In genomic region chr20:45947110-45947866, GRCh38 we compare ENCODE assay signal across 19 cellular contexts. TPM values are rescaled to one million over a fixed set of nuclear protein-coding genes. Genes with fewer than 3 reads are reported as not detected.
DNase-seq lines count a peak whose midpoint lies in the region; ATAC-seq and TF ChIP-seq lines count a peak whose summit lies in the region.
"Had no signal": no experiment of that assay in that cellular context is flagged by ENCODE, and none has a peak within 500 bp of the region (broad histone marks: within the 10 kb centered on the region; RNA-seq: fewer than 3 reads in every experiment).

No MANE protein-coding gene starts in this region.

- H3K36me3 ChIP-seq in PC-9 (ENCODE audit: low read depth) (0 out of 2 replicates have a peak, but pooled peaks cover 14% of the 10 kb centered on the region), gastroesophageal sphincter (peaks cover 0 to 100% of the 10 kb centered on the region in 2 donors), skeletal muscle tissue (ENCODE audit: control insufficient read depth in 3 of 3, insufficient read depth in 3 of 3, low read length in 3 of 3) (peaks cover 91 to 95% (median 95%) of the 10 kb centered on the region in 3 donors)

- TF ChIP-seq POLR2A in gastroesophageal sphincter (IDR thresholded peaks at IDR 0.05) = no peak

- H3K27me3 Mint-ChIP-seq in activated CD8-positive, alpha-beta T cell treated with anti-CD3 and anti-CD28 coated beads for 36 hours = no peaks in the 10 kb centered on the region
- no peaks in the 10 kb centered on the region for H3K27me3 Mint-ChIP-seq in activated CD8-positive, alpha-beta T cell treated with anti-CD3 and anti-CD28 coated beads, Interleukin-2, amount 10 ng/mL, durations not matched to agents 7 days and 5 days (ENCODE audit: low read depth)
- H3K27me3 Mint-ChIP-seq: CD4-positive, CD25-positive, alpha-beta regulatory T cell had no signal

- no peak overlapping the region for H3K4me3 Mint-ChIP-seq in activated CD8-positive, alpha-beta T cell treated with anti-CD3 and anti-CD28 coated beads for 36 hours
- H3K4me3 Mint-ChIP-seq in activated CD8-positive, alpha-beta T cell treated with anti-CD3 and anti-CD28 coated beads, Interleukin-2, amount 10 ng/mL, durations not matched to agents 7 days and 5 days = no peak overlapping the region
- H3K4me3 Mint-ChIP-seq: CD4-positive, CD25-positive, alpha-beta regulatory T cell had no signal

- H3K79me2 ChIP-seq in PC-9 (ENCODE audit: low read depth) = no peaks in the 10 kb centered on the region

- peaks cover 45% of the 10 kb centered on the region for H3K36me3 Mint-ChIP-seq in activated CD8-positive, alpha-beta T cell treated with anti-CD3 and anti-CD28 coated beads for 36 hours (ENCODE audit: low read depth)
- H3K36me3 Mint-ChIP-seq in activated CD8-positive, alpha-beta T cell treated with anti-CD3 and anti-CD28 coated beads, Interleukin-2, amount 10 ng/mL, durations not matched to agents 7 days and 5 days (ENCODE audit: low read depth) = peaks cover 68% of the 10 kb centered on the region

- CTCF ChIA-PET in activated CD8-positive, alpha-beta T cell treated with anti-CD3 and anti-CD28 coated beads for 36 hours (lab: Charles Lee) = interaction anchor here (1.1 to 6.6 kb wide), 2 partner anchors 11 to 22 kb away, joined by 3 to 40 read pairs; no protein-coding TSS in a partner anchor
- CTCF ChIA-PET in activated CD8-positive, alpha-beta T cell treated with anti-CD3 and anti-CD28 coated beads, Interleukin-2, amount 10 ng/mL, durations not matched to agents 7 days and 5 days (lab: Charles Lee) = interaction anchor here (1.2 kb wide), 1 partner anchor 23 kb away, joined by 5 read pairs; no protein-coding TSS in a partner anchor
- CTCF ChIA-PET in PC-9 (lab: Charles Lee) = interaction anchor here (0.5 to 0.6 kb wide), 2 partner anchors 46 to 453 kb away, joined by 3 read pairs; no protein-coding TSS in a partner anchor

- no peak overlapping the region for H3K4me3 ChIP-seq in PC-9
- H3K4me3 ChIP-seq in gastroesophageal sphincter = no peak overlapping the region
- H3K4me3 ChIP-seq in skeletal muscle tissue (ENCODE audit: low read length in 3 of 3) = no peak overlapping the region
- H3K4me3 ChIP-seq: colonic mucosa, HAP-1, upper lobe of left lung had no signal

- H3K9me3 ChIP-seq in PC-9 (ENCODE audit: insufficient read depth, low read depth) (no peaks in the 10 kb centered on the region), gastroesophageal sphincter (no peaks in the 10 kb centered on the region), skeletal muscle tissue (ENCODE audit: control insufficient read depth in 3 of 3, low read length in 3 of 3) (no peaks in the 10 kb centered on the region)
- H3K9me3 ChIP-seq: colonic mucosa, HAP-1, upper lobe of left lung had no signal

- TF ChIP-seq CTCF in activated CD8-positive, alpha-beta T cell treated with anti-CD3 and anti-CD28 coated beads for 36 hours (IDR thresholded peaks at IDR 0.05) = no peak
- TF ChIP-seq CTCF in PC-9 (conservative IDR thresholded peaks at IDR 0.05) (no peak), gastroesophageal sphincter (IDR thresholded peaks at IDR 0.05) (no peak)

- no peak overlapping the region for H2AFZ ChIP-seq in PC-9

- peaks cover 19% of the 10 kb centered on the region for H3K4me1 Mint-ChIP-seq in activated CD8-positive, alpha-beta T cell treated with anti-CD3 and anti-CD28 coated beads for 36 hours (ENCODE audit: low read depth)
- H3K4me1 Mint-ChIP-seq in activated CD8-positive, alpha-beta T cell treated with anti-CD3 and anti-CD28 coated beads, Interleukin-2, amount 10 ng/mL, durations not matched to agents 7 days and 5 days (ENCODE audit: low read depth) = peaks cover 8% of the 10 kb centered on the region

- no peaks in the 10 kb centered on the region for H3K9me3 Mint-ChIP-seq in activated CD8-positive, alpha-beta T cell treated with anti-CD3 and anti-CD28 coated beads for 36 hours
- no peaks in the 10 kb centered on the region for H3K9me3 Mint-ChIP-seq in activated CD8-positive, alpha-beta T cell treated with anti-CD3 and anti-CD28 coated beads, Interleukin-2, amount 10 ng/mL, durations not matched to agents 7 days and 5 days (ENCODE audit: insufficient read depth)

- H3K4me1 ChIP-seq in PC-9 (replicated peaks; ENCODE audit: insufficient read depth) (peaks cover 37% of the 10 kb centered on the region), gastroesophageal sphincter (peaks cover 0 to 20% (median 0%) of the 10 kb centered on the region in 3 donors), skeletal muscle tissue (ENCODE audit: control insufficient read depth in 3 of 3, insufficient read depth in 3 of 3, low read length in 3 of 3) (peaks cover 11 to 49% (median 24%) of the 10 kb centered on the region in 3 donors)
- H3K4me1 ChIP-seq: colonic mucosa, HAP-1 had no signal

- POLR2A ChIA-PET in activated CD8-positive, alpha-beta T cell treated with anti-CD3 and anti-CD28 coated beads for 36 hours (lab: Charles Lee) = interaction anchor here (0.9 to 12.9 kb wide), 10 partner anchors 10 to 152 kb away, joined by 3 to 119 read pairs (median 4); partner anchors contain the start of genes PCIF1 and ZNF335
- POLR2A ChIA-PET in activated CD8-positive, alpha-beta T cell treated with anti-CD3 and anti-CD28 coated beads, Interleukin-2, amount 10 ng/mL, durations not matched to agents 7 days and 5 days (lab: Charles Lee) = interaction anchor here (0.7 to 3.7 kb wide), 4 partner anchors 10 to 17 kb away, joined by 3 to 18 read pairs (median 4); no protein-coding TSS in a partner anchor
- POLR2A ChIA-PET in PC-9 (lab: Charles Lee; ENCODE audit: unreplicated experiment) = no interaction called here

- 0 out of 2 replicates have a peak overlapping the region, but pooled peaks have one; percentile 18 for H3K27ac ChIP-seq in PC-9
- H3K27ac ChIP-seq in gastroesophageal sphincter = peak overlapping the region in 3 of 4 donors; percentile 43 to 58 (median 54)
- H3K27ac ChIP-seq in skeletal muscle tissue (ENCODE audit: low read depth, low read length) = peak overlapping the region; percentile 69
- H3K27ac ChIP-seq: colonic mucosa, epithelial cell of prostate had no signal

- no peaks in the 10 kb centered on the region for H3K9me2 ChIP-seq in PC-9 (ENCODE audit: insufficient read depth)

- H3F3A ChIP-seq in PC-9 (ENCODE audit: insufficient read depth, low read depth) = peaks cover 45% of the 10 kb centered on the region

- H3K4me2 ChIP-seq in PC-9 = no peak overlapping the region

- ATAC-seq in activated CD8-positive, alpha-beta T cell treated with anti-CD3 and anti-CD28 coated beads for 36 hours = no peak
- no peak for ATAC-seq in activated CD8-positive, alpha-beta T cell treated with anti-CD3 and anti-CD28 coated beads, Interleukin-2, amount 10 ng/mL, durations not matched to agents 7 days and 5 days
- ATAC-seq in gastroesophageal sphincter = no peak
- ATAC-seq in HG03097 (IDR thresholded peaks at IDR 0.05; ENCODE audit: low FRiP score, unreplicated experiment) = no peak
- no peak for ATAC-seq in GM18517 (IDR thresholded peaks at IDR 0.05; ENCODE audit: unreplicated experiment)

- H3K27me3 ChIP-seq in PC-9 (ENCODE audit: insufficient read depth, low read depth) = no peaks in the 10 kb centered on the region
- H3K27me3 ChIP-seq in gastroesophageal sphincter = no peaks in the 10 kb centered on the region
- H3K27me3 ChIP-seq in skeletal muscle tissue (ENCODE audit: control insufficient read depth in 3 of 3, insufficient read depth in 3 of 3, low read length in 3 of 3) = no peaks in the 10 kb centered on the region
- H3K27me3 ChIP-seq: colonic mucosa, upper lobe of left lung had no signal

- DNase-seq in activated CD8-positive, alpha-beta T cell treated with anti-CD3 and anti-CD28 coated beads for 36 hours = no peak
- no peak for DNase-seq in activated CD8-positive, alpha-beta T cell treated with anti-CD3 and anti-CD28 coated beads, Interleukin-2, amount 10 ng/mL, durations not matched to agents 7 days and 5 days
- DNase-seq in PC-9 (no peak), cortex of kidney (lab: John Stamatoyannopoulos, UW) (no peak)
- DNase-seq: activated CD8-positive, alpha-beta memory T cell treated with anti-CD3 and anti-CD28 coated beads for 24 hours; activated gamma-delta T cell; CD4-positive, CD25-positive, alpha-beta regulatory T cell; NCI-H1417 treated with DMSO at 0.1 percent for 48 hours; NCI-H2171; NCI-H82; WERI-Rb-1 had no signal

- no TSS peak for BruUV-seq in PC-9 (replicated peaks; lab: Mats Ljungman, UMichigan)

- peak overlapping the region in 1 of 3 donors; percentile 70 for H3K9ac ChIP-seq in skeletal muscle tissue (ENCODE audit: low read depth in 1 of 3, low read length in 3 of 3)

- H4K20me1 ChIP-seq in PC-9 (ENCODE audit: insufficient read depth) = no peaks in the 10 kb centered on the region

- H3K27ac Mint-ChIP-seq in activated CD8-positive, alpha-beta T cell treated with anti-CD3 and anti-CD28 coated beads for 36 hours = peak overlapping the region; percentile 65
- H3K27ac Mint-ChIP-seq in activated CD8-positive, alpha-beta T cell treated with anti-CD3 and anti-CD28 coated beads, Interleukin-2, amount 10 ng/mL, durations not matched to agents 7 days and 5 days = no peak overlapping the region

- WGBS in gastroesophageal sphincter (ENCODE audit: low coverage in 1 of 2), 2 donors = 63 to 100% methylated on average over 2 to 11 of the region's 29 CpGs

- intact Hi-C loops in activated CD8-positive, alpha-beta T cell treated with anti-CD3 and anti-CD28 coated beads for 36 hours (cut with micrococcal nuclease) = no loop called here
- intact Hi-C loops in PC-9 (cut with micrococcal nuclease; ENCODE audit: unreplicated experiment) = no loop called here

- TF ChIP-seq EP300 in gastroesophageal sphincter (IDR thresholded peaks at IDR 0.05) = no peak

RNA-seq across cellular contexts. Expression of gene PCIF1, which starts 12.8 kb away (rescaled TPM):
- 10 to 100 TPM; 27.8 to 29.5 TPM for total RNA-seq in activated CD8-positive, alpha-beta T cell treated with anti-CD3 and anti-CD28 coated beads for 36 hours
- total RNA-seq in activated CD8-positive, alpha-beta T cell treated with anti-CD3 and anti-CD28 coated beads, Interleukin-2, amount 10 ng/mL, durations not matched to agents 7 days and 5 days = 10 to 100 TPM; 40.3 to 41.2 TPM
- total RNA-seq in PC-9 (2021) = 35.3 and 35.6 TPM in 2 replicates
- total RNA-seq in gastroesophageal sphincter = 10 to 100 TPM; 21.5 to 45.3 (median 39.2) TPM
- 7.3 TPM for total RNA-seq in skeletal muscle tissue

RNA-seq across cellular contexts. Expression of gene ZNF335, which starts 24.7 kb away (rescaled TPM):
- 10 to 100 TPM; 27.0 to 28.8 TPM for total RNA-seq in activated CD8-positive, alpha-beta T cell treated with anti-CD3 and anti-CD28 coated beads for 36 hours
- 10 to 100 TPM; 33.1 to 34.5 TPM for total RNA-seq in activated CD8-positive, alpha-beta T cell treated with anti-CD3 and anti-CD28 coated beads, Interleukin-2, amount 10 ng/mL, durations not matched to agents 7 days and 5 days
- total RNA-seq in PC-9 (2021) (14.1 and 16.3 TPM in 2 replicates), gastroesophageal sphincter (10 to 100 TPM in 3 of 4 donors, 1 to 10 TPM in 1; 7.5 to 17.9 (median 16.5) TPM), skeletal muscle tissue (6.3 TPM)

RNA-seq across cellular contexts. Expression of gene PLTP, which starts 35.3 kb away (rescaled TPM):
- total RNA-seq in activated CD8-positive, alpha-beta T cell treated with anti-CD3 and anti-CD28 coated beads for 36 hours = 1 to 10 TPM; 7.4 to 8.6 TPM
- total RNA-seq in activated CD8-positive, alpha-beta T cell treated with anti-CD3 and anti-CD28 coated beads, Interleukin-2, amount 10 ng/mL, durations not matched to agents 7 days and 5 days = 1 to 10 TPM; 2.2 to 2.8 TPM
- total RNA-seq in PC-9 (2021) (113 and 127 TPM in 2 replicates), gastroesophageal sphincter (100 to 1,000 TPM in 3 of 4 donors, 10 to 100 TPM in 1; 45.6 to 456 (median 177) TPM), skeletal muscle tissue (38.1 TPM)

RNA-seq across cellular contexts. Expression of gene CTSA, which starts 56.2 kb away (rescaled TPM):
- 10 to 100 TPM; 34.5 to 40.2 TPM for total RNA-seq in activated CD8-positive, alpha-beta T cell treated with anti-CD3 and anti-CD28 coated beads for 36 hours
- total RNA-seq in activated CD8-positive, alpha-beta T cell treated with anti-CD3 and anti-CD28 coated beads, Interleukin-2, amount 10 ng/mL, durations not matched to agents 7 days and 5 days = 10 to 100 TPM; 63.4 to 64.1 TPM
- total RNA-seq in PC-9 (2021) = 123 and 132 TPM in 2 replicates
- 10 to 100 TPM; 36.4 to 73.0 (median 56.6) TPM for total RNA-seq in gastroesophageal sphincter
- total RNA-seq in skeletal muscle tissue = 23.0 TPM

RNA-seq across cellular contexts. Expression of gene NEURL2, which starts 56.3 kb away (rescaled TPM):
- total RNA-seq in activated CD8-positive, alpha-beta T cell treated with anti-CD3 and anti-CD28 coated beads for 36 hours = 1 to 10 TPM; 2.4 to 2.9 TPM
- 1 to 10 TPM; 1.1 to 1.3 TPM for total RNA-seq in activated CD8-positive, alpha-beta T cell treated with anti-CD3 and anti-CD28 coated beads, Interleukin-2, amount 10 ng/mL, durations not matched to agents 7 days and 5 days
- total RNA-seq in PC-9 (2021) (6.5 and 9.2 TPM in 2 replicates), gastroesophageal sphincter (10 to 100 TPM in 3 of 4 donors, 1 to 10 TPM in 1; 2.2 to 26.4 (median 17.0) TPM), skeletal muscle tissue (13.0 TPM)

Comparison
In these comparisons a context has a peak if more than half of its experiments do, and no peak if none do; other contexts are left out.
1. H3K27ac ChIP-seq: peak in every context shown above with its lines; median percentile 69 in skeletal muscle tissue; 54 in gastroesophageal sphincter; 18 in PC-9.